Comparison of ENCODE assay signal across 8 cellular contexts in genomic region chr13:20566917-20567755, GRCh38. TPM values are rescaled to one million over a fixed set of nuclear protein-coding genes. Genes with fewer than 3 reads are reported as not detected.
DNase-seq lines count a peak whose midpoint lies in the region; ATAC-seq and TF ChIP-seq lines count a peak whose summit lies in the region.

A gene with protein sequence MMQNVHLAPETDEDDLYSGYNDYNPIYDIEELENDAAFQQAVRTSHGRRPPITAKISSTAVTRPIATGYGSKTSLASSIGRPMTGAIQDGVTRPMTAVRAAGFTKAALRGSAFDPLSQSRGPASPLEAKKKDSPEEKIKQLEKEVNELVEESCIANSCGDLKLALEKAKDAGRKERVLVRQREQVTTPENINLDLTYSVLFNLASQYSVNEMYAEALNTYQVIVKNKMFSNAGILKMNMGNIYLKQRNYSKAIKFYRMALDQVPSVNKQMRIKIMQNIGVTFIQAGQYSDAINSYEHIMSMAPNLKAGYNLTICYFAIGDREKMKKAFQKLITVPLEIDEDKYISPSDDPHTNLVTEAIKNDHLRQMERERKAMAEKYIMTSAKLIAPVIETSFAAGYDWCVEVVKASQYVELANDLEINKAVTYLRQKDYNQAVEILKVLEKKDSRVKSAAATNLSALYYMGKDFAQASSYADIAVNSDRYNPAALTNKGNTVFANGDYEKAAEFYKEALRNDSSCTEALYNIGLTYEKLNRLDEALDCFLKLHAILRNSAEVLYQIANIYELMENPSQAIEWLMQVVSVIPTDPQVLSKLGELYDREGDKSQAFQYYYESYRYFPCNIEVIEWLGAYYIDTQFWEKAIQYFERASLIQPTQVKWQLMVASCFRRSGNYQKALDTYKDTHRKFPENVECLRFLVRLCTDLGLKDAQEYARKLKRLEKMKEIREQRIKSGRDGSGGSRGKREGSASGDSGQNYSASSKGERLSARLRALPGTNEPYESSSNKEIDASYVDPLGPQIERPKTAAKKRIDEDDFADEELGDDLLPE (plus strand): TSS chr13:20567157. CDS start chr13:20574386, 7,229 bp downstream.

- H3K27me3 Mint-ChIP-seq in activated CD4-positive, alpha-beta T cell treated with anti-CD3 and anti-CD28 coated beads, Interleukin-2, amount 10 ng/mL, durations not matched to agents 24 days and 14 days = no peaks in the 10 kb centered on the region

- peaks cover 23% of the 10 kb centered on the region for H3K4me1 Mint-ChIP-seq in activated CD4-positive, alpha-beta T cell treated with anti-CD3 and anti-CD28 coated beads, Interleukin-2, amount 10 ng/mL, durations not matched to agents 24 days and 14 days

- peaks cover 7% of the 10 kb centered on the region for H3K36me3 Mint-ChIP-seq in activated CD4-positive, alpha-beta T cell treated with anti-CD3 and anti-CD28 coated beads, Interleukin-2, amount 10 ng/mL, durations not matched to agents 24 days and 14 days (ENCODE audit: low read depth)

- H3K4me1 ChIP-seq in BLaER1 = peaks cover 16% of the 10 kb centered on the region

- DNase-seq in GM19240 (ENCODE audit: insufficient read length, low spot score) (peak; percentile 61), NCI-H524 treated with DMSO at 0.1 percent for 48 hours (lab: John Stamatoyannopoulos, UW) (peak; percentile 50), coronary artery (ENCODE audit: low spot score) (peak; percentile 91), left kidney (ENCODE audit: low read depth, low spot score) (peak; percentile 97)
- DNase-seq in activated CD4-positive, alpha-beta T cell treated with anti-CD3 and anti-CD28 coated beads, Interleukin-2, amount 10 ng/mL, durations not matched to agents 24 days and 14 days = peak; percentile 97
- DNase-seq in stimulated activated CD4-positive, alpha-beta T cell treated with anti-CD3 and anti-CD28 coated beads, Interleukin-1b, Interleukin-23, amount 100 ng/mL, for 4 hours (ENCODE audit: low read depth in 2 of 2) = peak; percentile 71 to 79

- TF ChIP-seq CTCF in coronary artery (IDR thresholded peaks at IDR 0.05) = no peak

- H3K36me3 ChIP-seq in BLaER1 = no peaks in the 10 kb centered on the region

- peak; percentile 78 for ATAC-seq in HG03442 (IDR thresholded peaks at IDR 0.05; ENCODE audit: unreplicated experiment)

- H3K4me3 Mint-ChIP-seq in activated CD4-positive, alpha-beta T cell treated with anti-CD3 and anti-CD28 coated beads, Interleukin-2, amount 10 ng/mL, durations not matched to agents 24 days and 14 days = peak within 1 kb of the TSS; percentile 91

- intact Hi-C loops in activated CD4-positive, alpha-beta T cell treated with anti-CD3 and anti-CD28 coated beads, Interleukin-2, amount 10 ng/mL, durations not matched to agents 24 days and 14 days (cut with micrococcal nuclease) = loop anchor here (1.0 to 2.0 kb wide), 3 partner anchors 41 to 206 kb away; partner anchors contain the start of genes EEF1AKMT1 and IL17D

- peak within 1 kb of the TSS; percentile 77 for H3K4me3 ChIP-seq in BLaER1
- H3K4me3 ChIP-seq in coronary artery = peak within 1 kb of the TSS; percentile 91

- H3K9me3 ChIP-seq in BLaER1 = peaks cover 15% of the 10 kb centered on the region

- no peaks in the 10 kb centered on the region for H3K27me3 ChIP-seq in BLaER1

- H3K27ac ChIP-seq in BLaER1 (peak within 1 kb of the TSS; percentile 90), coronary artery (peak within 1 kb of the TSS; percentile 92 to 97)

- H3K9ac ChIP-seq in BLaER1 = peak within 1 kb of the TSS; percentile 86

- peak within 1 kb of the TSS; percentile 88 for H3K27ac Mint-ChIP-seq in activated CD4-positive, alpha-beta T cell treated with anti-CD3 and anti-CD28 coated beads, Interleukin-2, amount 10 ng/mL, durations not matched to agents 24 days and 14 days

- H3K9me3 Mint-ChIP-seq in activated CD4-positive, alpha-beta T cell treated with anti-CD3 and anti-CD28 coated beads, Interleukin-2, amount 10 ng/mL, durations not matched to agents 24 days and 14 days = peaks cover 8% of the 10 kb centered on the region

- H4K20me1 ChIP-seq in BLaER1 = no peaks in the 10 kb centered on the region

- H3K4me2 ChIP-seq in BLaER1 = peak within 1 kb of the TSS; percentile 88

RNA-seq across cellular contexts. Expression of the gene that starts here (rescaled TPM):
- total RNA-seq in activated CD4-positive, alpha-beta T cell treated with anti-CD3 and anti-CD28 coated beads, Interleukin-2, amount 10 ng/mL, durations not matched to agents 24 days and 14 days = 2.2 and 2.9 TPM in 2 replicates

Comparison
In these comparisons a context has a peak if more than half of its experiments do, and no peak if none do; other contexts are left out.
1. Peak in every context shown above with its lines: DNase-seq, ATAC-seq, H3K4me3 ChIP-seq and H3K27ac ChIP-seq.